8 cellular contexts compared by ENCODE assay signal in genomic region chr2:204072443-204073324, GRCh38.
DNase-seq lines count a peak whose midpoint lies in the region; ATAC-seq and TF ChIP-seq lines count a peak whose summit lies in the region.

No MANE protein-coding gene starts in this region.

- H3K79me2 ChIP-seq in SU-DHL-6 (ENCODE audit: insufficient read depth, low read length): no peaks in the 10 kb centered on the region

- no peaks in the 10 kb centered on the region for H3F3A ChIP-seq in SU-DHL-6 (ENCODE audit: insufficient read depth)

- peak in 3 of 4 donors; percentile 41 to 56 (median 51) for ATAC-seq in right lobe of liver

- H3K4me3 ChIP-seq in H7 (ENCODE audit: insufficient read depth, low read depth, low read length) (no peak overlapping the region), SU-DHL-6 (ENCODE audit: insufficient read depth, low read length, poor library complexity, severe bottlenecking) (no peak overlapping the region), right lobe of liver (no peak overlapping the region)

- TF ChIP-seq CTCF in SU-DHL-6 (IDR thresholded peaks at IDR 0.05; ENCODE audit: insufficient read depth, low read length, poor library complexity, severe bottlenecking) (peak; percentile 62), right lobe of liver (IDR thresholded peaks at IDR 0.05) (peak in 3 of 4 donors; percentile 33 to 60 (median 47))

- H3K4me1 ChIP-seq in right lobe of liver: no peaks in the 10 kb centered on the region

- H3K36me3 ChIP-seq in H7 (replicated peaks; ENCODE audit: control insufficient read depth, insufficient read depth, low read length) (no peaks in the 10 kb centered on the region), SU-DHL-6 (ENCODE audit: low read length) (no peaks in the 10 kb centered on the region), right lobe of liver (no peaks in the 10 kb centered on the region)

- intact Hi-C loops in right lobe of liver (cut with DNase I): no loop called here

- DNase-seq in Daoy (ENCODE audit: low read depth) (peak; percentile 16), H7 (peak; percentile 59), right lobe of liver (peak in 1 of 3 donors; percentile 48), NCI-H2107 treated with DMSO at 0.1 percent for 48 hours (lab: John Stamatoyannopoulos, UW; ENCODE audit: unreplicated experiment) (no peak), mesenteric fat pad (ENCODE audit: low spot score) (no peak)
- DNase-seq in activated naive CD8-positive, alpha-beta T cell treated with anti-CD3 and anti-CD28 coated beads, Interleukin-2, amount 50 U/mL, for 16 hours (ENCODE audit: low read depth, low spot score): peak; percentile 33
- DNase-seq in stimulated activated CD8-positive, alpha-beta memory T cell treated with anti-CD3 and anti-CD28 coated beads, Interleukin-7, amount 100 ng/mL, for 48 hours (ENCODE audit: extremely low read depth in 1 of 2, low read depth in 1 of 2): peak; percentile 38 to 56

- WGBS in right lobe of liver (ENCODE audit: insufficient coverage, low coverage, low lambda C conversion rate, missing lambda C conversion rate): 44% methylated on average over 6 of the region's 8 CpGs

- H3K4me2 ChIP-seq in SU-DHL-6 (ENCODE audit: low read depth, low read length, poor library complexity, severe bottlenecking): no peak overlapping the region

- H4K20me1 ChIP-seq in SU-DHL-6 (ENCODE audit: low read depth, low read length): no peaks in the 10 kb centered on the region

- H3K9me2 ChIP-seq in SU-DHL-6 (replicated peaks; ENCODE audit: insufficient read depth, low read length): no peaks in the 10 kb centered on the region

- H3K9ac ChIP-seq in SU-DHL-6 (ENCODE audit: low read length): no peak overlapping the region

- H3K27me3 ChIP-seq in H7 (ENCODE audit: control insufficient read depth, insufficient read depth, low read length) (no peaks in the 10 kb centered on the region), SU-DHL-6 (ENCODE audit: low read length) (no peaks in the 10 kb centered on the region), right lobe of liver (no peaks in the 10 kb centered on the region)

- H3K9me3 ChIP-seq in SU-DHL-6 (ENCODE audit: insufficient read depth, low read length) (no peaks in the 10 kb centered on the region), right lobe of liver (no peaks in the 10 kb centered on the region)

- H3K27ac ChIP-seq in SU-DHL-6 (ENCODE audit: low read depth, low read length): no peak overlapping the region
- no peak overlapping the region for H3K27ac ChIP-seq in right lobe of liver

- H2AFZ ChIP-seq in SU-DHL-6 (ENCODE audit: low read depth, low read length, severe bottlenecking): no peak overlapping the region

- no peak for TF ChIP-seq POLR2A in right lobe of liver (IDR thresholded peaks at IDR 0.05)

Comparison
In these comparisons a context has a peak if more than half of its experiments do, and no peak if none do; other contexts are left out.
1. DNase-seq: peak in Daoy (single experiment), H7 (single experiment), activated naive CD8-positive, alpha-beta T cell treated with anti-CD3 and anti-CD28 coated beads, Interleukin-2, amount 50 U/mL, for 16 hours (single experiment) and stimulated activated CD8-positive, alpha-beta memory T cell treated with anti-CD3 and anti-CD28 coated beads, Interleukin-7, amount 100 ng/mL, for 48 hours (2 of 2); none in NCI-H2107 treated with DMSO at 0.1 percent for 48 hours (single experiment) and mesenteric fat pad (single experiment).